Comparison of ENCODE assay signal across 6 cellular contexts in the genomic region with DNA sequence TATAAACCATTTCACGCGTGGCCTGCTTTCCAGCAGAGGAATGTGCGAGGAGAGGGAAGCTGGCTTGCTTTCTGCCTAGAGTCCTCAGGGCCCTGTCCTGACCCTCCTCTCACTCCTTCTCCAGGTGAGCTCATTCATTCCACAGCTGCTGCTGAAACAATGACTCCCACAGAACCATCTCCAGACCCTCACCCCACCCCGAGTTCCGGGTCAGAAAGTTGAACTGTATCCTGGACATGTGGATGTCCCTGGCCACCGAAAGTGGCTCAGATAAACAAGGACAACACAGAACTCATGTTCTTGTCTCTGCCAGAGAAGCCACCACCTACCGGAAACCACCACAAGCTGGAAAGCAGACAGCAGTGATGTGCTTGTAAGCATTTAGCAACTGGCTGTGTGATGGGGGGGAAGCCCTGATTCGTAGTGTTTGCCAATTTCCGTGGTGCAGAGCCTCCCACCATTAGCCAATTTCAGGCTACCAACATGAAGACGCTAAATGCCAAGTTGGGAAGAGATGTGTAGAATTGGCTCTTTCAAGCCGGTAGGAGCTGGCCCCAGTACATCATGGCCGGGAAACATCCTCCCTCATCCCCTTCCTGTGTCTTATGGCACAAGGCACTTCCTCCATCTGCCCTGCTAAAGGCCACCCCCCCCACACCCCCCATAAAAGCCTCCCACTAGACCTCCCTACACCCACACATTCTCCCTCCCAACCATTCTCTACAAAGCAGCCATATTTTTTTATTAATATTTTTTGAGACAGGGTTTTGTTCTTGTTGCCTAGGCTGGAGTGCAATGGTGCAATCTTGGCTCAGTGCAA. TPM values are rescaled to one million over a fixed set of nuclear protein-coding genes. Genes with fewer than 3 reads are reported as not detected.
DNase-seq lines count a peak whose midpoint lies in the region; ATAC-seq lines count a peak whose summit lies in the region.

No MANE protein-coding gene starts in this region.

- H3K4me1 Mint-ChIP-seq in activated T-cell treated with anti-CD3 and anti-CD28 coated beads, Interleukin-2, amount 50 U/mL, for 4 hours (ENCODE audit: low read depth): peaks cover 28% of the 10 kb centered on the region
- H3K4me1 Mint-ChIP-seq in naive thymus-derived CD4-positive, alpha-beta T cell: peaks cover 11 to 37% (median 28%) of the 10 kb centered on the region in 7 donors

- peak overlapping the region; percentile 52 for H3K4me3 Mint-ChIP-seq in activated T-cell treated with anti-CD3 and anti-CD28 coated beads, Interleukin-2, amount 50 U/mL, for 4 hours
- H3K4me3 Mint-ChIP-seq in naive thymus-derived CD4-positive, alpha-beta T cell: peak overlapping the region; percentile 67 to 88 (median 79)

- H3K27me3 ChIP-seq in naive thymus-derived CD4-positive, alpha-beta T cell (ENCODE audit: control insufficient read depth in 2 of 2, insufficient read depth in 2 of 2, low read length in 2 of 2): no peaks in the 10 kb centered on the region

- no peaks in the 10 kb centered on the region for H3K9me3 ChIP-seq in naive thymus-derived CD4-positive, alpha-beta T cell (ENCODE audit: control insufficient read depth in 2 of 3, low read length in 3 of 3)

- H3K27ac Mint-ChIP-seq in naive thymus-derived CD4-positive, alpha-beta T cell: peak overlapping the region; percentile 81 to 99 (median 97)

- H3K36me3 Mint-ChIP-seq in activated T-cell treated with anti-CD3 and anti-CD28 coated beads, Interleukin-2, amount 50 U/mL, for 4 hours (ENCODE audit: insufficient read depth): no peaks in the 10 kb centered on the region
- peaks cover 0 to 2% (median 0%) of the 10 kb centered on the region in 5 donors for H3K36me3 Mint-ChIP-seq in naive thymus-derived CD4-positive, alpha-beta T cell

- H3K27me3 Mint-ChIP-seq in activated T-cell treated with anti-CD3 and anti-CD28 coated beads, Interleukin-2, amount 50 U/mL, for 4 hours (ENCODE audit: low read depth): no peaks in the 10 kb centered on the region
- no peaks in the 10 kb centered on the region for H3K27me3 Mint-ChIP-seq in naive thymus-derived CD4-positive, alpha-beta T cell

- CTCF ChIA-PET in naive thymus-derived CD4-positive, alpha-beta T cell (lab: Charles Lee): interaction anchor here (0.7 to 2.1 kb wide), 6 partner anchors 19 to 51 kb away, joined by 3 to 8 read pairs (median 4); partner anchors contain the start of genes FARSA, GCDH and KLF1

- peak overlapping the region; percentile 54 for H3K27ac ChIP-seq in naive thymus-derived CD4-positive, alpha-beta T cell (ENCODE audit: low read depth, low read length)

- H3K36me3 ChIP-seq in naive thymus-derived CD4-positive, alpha-beta T cell (ENCODE audit: control insufficient read depth in 2 of 3, insufficient read depth in 3 of 3, low read length in 3 of 3): no peaks in the 10 kb centered on the region

- ATAC-seq in activated T-cell treated with anti-CD3 and anti-CD28 coated beads, Interleukin-2, amount 50 U/mL, for 4 hours: peak; percentile 38 to 57
- peak; percentile 90 for ATAC-seq in naive thymus-derived CD4-positive, alpha-beta T cell
- no peak for ATAC-seq in GM21447 (IDR thresholded peaks at IDR 0.05; ENCODE audit: unreplicated experiment)
- ATAC-seq in HG03196 (IDR thresholded peaks at IDR 0.05; ENCODE audit: unreplicated experiment): no peak

- DNase-seq in NCI-H1092 treated with DMSO at 0.1 percent for 48 hours (lab: John Stamatoyannopoulos, UW): peak; percentile 60
- DNase-seq in activated T-cell treated with anti-CD3 and anti-CD28 coated beads, Interleukin-2, amount 50 U/mL, for 4 hours: peak; percentile 38
- peak; percentile 18 to 78 (median 67) for DNase-seq in naive thymus-derived CD4-positive, alpha-beta T cell
- DNase-seq in midbrain (lab: John Stamatoyannopoulos, UW): no peak

- peak overlapping the region; percentile 15 for H3K4me3 ChIP-seq in naive thymus-derived CD4-positive, alpha-beta T cell (ENCODE audit: low read length)

- peaks cover 12 to 31% of the 10 kb centered on the region in 2 donors for H3K4me1 ChIP-seq in naive thymus-derived CD4-positive, alpha-beta T cell (ENCODE audit: control insufficient read depth in 2 of 2, insufficient read depth in 2 of 2, low read length in 2 of 2)

- H3K9me3 Mint-ChIP-seq in activated T-cell treated with anti-CD3 and anti-CD28 coated beads, Interleukin-2, amount 50 U/mL, for 4 hours: no peaks in the 10 kb centered on the region
- H3K9me3 Mint-ChIP-seq in naive thymus-derived CD4-positive, alpha-beta T cell: peaks cover 0 to 2% (median 0%) of the 10 kb centered on the region in 11 donors

- intact Hi-C loops in naive thymus-derived CD4-positive, alpha-beta T cell (cut with micrococcal nuclease): loop anchor here in 1 of 2 donors (1.0 kb wide), 1 partner anchor 23 kb away; the partner anchor contains the start of gene GCDH

- POLR2A ChIA-PET in naive thymus-derived CD4-positive, alpha-beta T cell (lab: Charles Lee): interaction anchor here (0.6 to 3.7 kb wide), 18 partner anchors 9 to 1090 kb away, joined by 3 to 46 read pairs (median 6); partner anchors contain the start of genes CALR, FARSA and GCDH

RNA-seq across cellular contexts. Expression of gene SYCE2, which starts 5.0 kb away (rescaled TPM):
- under 1 TPM; 0.53 to 0.91 (median 0.87) TPM for total RNA-seq in activated T-cell treated with anti-CD3 and anti-CD28 coated beads, Interleukin-2, amount 50 U/mL, for 4 hours
- 1 to 10 TPM in 3 of 5 experiments, under 1 TPM in 1, not detected in 1; 0.78 to 3.3 (median 2.3) TPM for total RNA-seq in naive thymus-derived CD4-positive, alpha-beta T cell
- polyA plus RNA-seq in naive thymus-derived CD4-positive, alpha-beta T cell: 1 to 10 TPM in 1 of 2 donors, not detected in 1; 1.4 TPM

RNA-seq across cellular contexts. Expression of gene FARSA, which starts 19.4 kb away (rescaled TPM):
- 100 to 1,000 TPM; 345 to 368 (median 368) TPM for total RNA-seq in activated T-cell treated with anti-CD3 and anti-CD28 coated beads, Interleukin-2, amount 50 U/mL, for 4 hours
- total RNA-seq in naive thymus-derived CD4-positive, alpha-beta T cell: 100 to 1,000 TPM in 1 of 5 experiments, 10 to 100 TPM in 4; 25.9 to 109 (median 52.6) TPM
- 10 to 100 TPM; 58.0 to 88.3 TPM for polyA plus RNA-seq in naive thymus-derived CD4-positive, alpha-beta T cell

RNA-seq across cellular contexts. Expression of gene GCDH, which starts 23.1 kb away (rescaled TPM):
- 10 to 100 TPM; 60.1 to 85.8 (median 72.8) TPM for total RNA-seq in activated T-cell treated with anti-CD3 and anti-CD28 coated beads, Interleukin-2, amount 50 U/mL, for 4 hours
- 10 to 100 TPM; 40.1 to 74.2 (median 54.5) TPM for total RNA-seq in naive thymus-derived CD4-positive, alpha-beta T cell
- polyA plus RNA-seq in naive thymus-derived CD4-positive, alpha-beta T cell: 10 to 100 TPM; 22.0 to 23.2 TPM

RNA-seq across cellular contexts. Expression of gene CALR, which starts 24.3 kb away (rescaled TPM):
- total RNA-seq in activated T-cell treated with anti-CD3 and anti-CD28 coated beads, Interleukin-2, amount 50 U/mL, for 4 hours: 1,000 to 10,000 TPM; 1,489 to 1,621 (median 1,575) TPM
- total RNA-seq in naive thymus-derived CD4-positive, alpha-beta T cell: 1,000 to 10,000 TPM in 1 of 5 experiments, 100 to 1,000 TPM in 4; 449 to 1,130 (median 502) TPM
- polyA plus RNA-seq in naive thymus-derived CD4-positive, alpha-beta T cell: 100 to 1,000 TPM; 142 to 155 TPM

RNA-seq across cellular contexts. Expression of gene KLF1, which starts 27.1 kb away (rescaled TPM):
- under 1 TPM; 0.55 to 0.92 (median 0.68) TPM for total RNA-seq in activated T-cell treated with anti-CD3 and anti-CD28 coated beads, Interleukin-2, amount 50 U/mL, for 4 hours
- total RNA-seq in naive thymus-derived CD4-positive, alpha-beta T cell: under 1 TPM in 2 of 5 experiments, not detected in 3; 0.32 to 0.41 TPM
- not detected for polyA plus RNA-seq in naive thymus-derived CD4-positive, alpha-beta T cell

Comparison
In these comparisons a context has a peak if more than half of its experiments do, and no peak if none do; other contexts are left out.
1. ATAC-seq: peak in activated T-cell treated with anti-CD3 and anti-CD28 coated beads, Interleukin-2, amount 50 U/mL, for 4 hours (2 of 2) and naive thymus-derived CD4-positive, alpha-beta T cell (single experiment); none in GM21447 (single experiment) and HG03196 (single experiment).